Comparison of ENCODE assay signal across 25 cellular contexts in the genomic region with DNA sequence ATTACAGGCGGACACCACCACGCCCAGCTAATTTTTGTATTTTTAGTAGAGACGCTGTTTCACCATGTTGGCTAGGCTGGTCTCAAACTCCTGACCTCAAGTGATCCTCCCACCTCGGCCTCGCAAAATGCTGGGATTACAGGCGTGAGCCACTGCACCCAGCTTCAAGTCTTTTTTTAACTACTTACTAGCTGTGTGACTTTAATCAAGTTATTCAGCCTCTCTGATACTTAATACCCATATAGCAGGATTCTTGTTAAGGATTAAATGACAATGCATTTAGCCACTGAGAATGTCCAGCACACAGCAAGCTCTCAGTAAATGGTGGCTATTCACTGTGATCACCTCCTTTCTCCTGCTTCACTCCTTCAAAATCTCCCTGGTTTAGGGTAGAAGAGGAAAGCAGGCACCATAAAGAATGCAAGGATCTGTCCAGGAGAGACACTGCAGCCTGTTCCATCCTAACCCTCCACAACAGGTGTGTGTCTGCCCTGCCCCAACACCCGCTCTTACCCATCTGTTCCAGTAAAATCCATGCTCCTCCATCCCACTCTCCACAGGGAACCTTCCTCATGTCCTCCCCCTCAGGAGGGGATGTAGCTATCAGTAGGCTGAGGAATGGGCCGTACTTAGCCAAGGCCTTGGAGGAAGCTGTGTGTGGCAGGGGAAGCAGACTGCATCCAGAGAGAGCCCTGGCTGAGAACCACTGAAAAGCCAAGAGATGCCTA.
DNase-seq lines count a peak whose midpoint lies in the region; ATAC-seq, FAIRE-seq and TF ChIP-seq lines count a peak whose summit lies in the region.
"Had no signal": no experiment of that assay in that cellular context is flagged by ENCODE, and none has a peak within 500 bp of the region (broad histone marks: within the 10 kb centered on the region; RNA-seq: fewer than 3 reads in every experiment).

No MANE protein-coding gene starts in this region.

- no peak for DNase-seq in SK-N-SH
- no peak for DNase-seq in central memory CD8-positive, alpha-beta T cell (ENCODE audit: low spot score in 2 of 2)
- DNase-seq in mesothelial cell of epicardium (ENCODE audit: low spot score in 2 of 2, unreplicated experiment in 2 of 2), result no peak
- DNase-seq in type B pancreatic cell (ENCODE audit: extremely low spot score, unreplicated experiment), result no peak
- DNase-seq in EL, result no peak
- no peak for DNase-seq in BE2C
- DNase-seq in D721Med (ENCODE audit: insufficient read length, low spot score), result no peak
- DNase-seq: activated CD4-positive, CD25-positive, alpha-beta regulatory T cell; activated CD8-positive, alpha-beta T cell treated with anti-CD3 and anti-CD28 coated beads for 36 hours; activated naive CD4-positive, alpha-beta T cell treated with anti-CD3 and anti-CD28 coated beads for 36 hours; activated T-cell treated with anti-CD3 and anti-CD28 coated beads, Interleukin-2, amount 50 U/mL, for 1 hour; DMS153; KG1; left ventricle myocardium inferior; NCI-H2081; NCI-H510A treated with DMSO at 0.1 percent for 48 hours; stimulated activated CD4-positive, alpha-beta T cell treated with anti-CD3 and anti-CD28 coated beads, Interleukin-2, amount 100 ng/mL, for 24 hours; stimulated activated naive CD8-positive, alpha-beta T cell treated with anti-CD3 and anti-CD28 coated beads, Interleukin-15, Interleukin-2, amounts not matched to agents 100 U/mL and 50 U/mL, for 24 hours; T-helper 2 cell had no signal

- no peak overlapping the region for H3K4me3 ChIP-seq in SK-N-SH (ENCODE audit: low read depth in 2 of 2, low read length in 1 of 2)
- H3K4me3 ChIP-seq in BE2C (ENCODE audit: low read depth, low read length), result no peak overlapping the region
- H3K4me3 ChIP-seq: left ventricle myocardium inferior, ovary had no signal

- no peaks in the 10 kb centered on the region for H3K27me3 Mint-ChIP-seq in central memory CD8-positive, alpha-beta T cell
- H3K27me3 Mint-ChIP-seq in mesothelial cell of epicardium (ENCODE audit: low read depth) (no peaks in the 10 kb centered on the region), type B pancreatic cell (no peaks in the 10 kb centered on the region)
- H3K27me3 Mint-ChIP-seq: activated CD8-positive, alpha-beta T cell treated with anti-CD3 and anti-CD28 coated beads for 36 hours had no signal

- 96% methylated on average over 8 of the region's 8 CpGs for WGBS in SK-N-SH (ENCODE audit: low lambda C conversion rate)

- peaks cover 84% of the 10 kb centered on the region; the same call in 1 of the 2 replicates for H3K79me2 ChIP-seq in SK-N-SH (ENCODE audit: insufficient read depth)

- no peak overlapping the region for H3K27ac ChIP-seq in SK-N-SH (ENCODE audit: low read depth in 2 of 2, low read length in 1 of 2)
- H3K27ac ChIP-seq: HL-60, ovary had no signal

- POLR2A ChIA-PET in SK-N-SH (lab: Yijun Ruan, JAX), result no interaction called here

- no peak for FAIRE-seq in D721Med (lab: Jason Lieb, UNC)
- FAIRE-seq: GM12892 had no signal

- H3K4me1 ChIP-seq in SK-N-SH (ENCODE audit: control insufficient read depth in 1 of 2, insufficient read depth in 2 of 2, low read depth in 1 of 2, low read length in 1 of 2) (peaks cover 0 to 15% of the 10 kb centered on the region in 2 experiments; a peak in 1 of 4 replicates), BE2C (no peaks in the 10 kb centered on the region; the same call in 1 of the 2 replicates)

- peaks cover 47% of the 10 kb centered on the region; the same call in 1 of the 2 replicates for H4K20me1 ChIP-seq in SK-N-SH (ENCODE audit: insufficient read depth)

- CTCF ChIA-PET in SK-N-SH (lab: Yijun Ruan, JAX), result interaction anchor here (1.4 to 1.6 kb wide), 2 partner anchors 11 to 45 kb away, joined by 4 read pairs; no protein-coding TSS in a partner anchor

- H3K9me2 ChIP-seq in SK-N-SH, result no peaks in the 10 kb centered on the region

- no peaks in the 10 kb centered on the region for H3K36me3 Mint-ChIP-seq in central memory CD8-positive, alpha-beta T cell (ENCODE audit: insufficient read depth)
- H3K36me3 Mint-ChIP-seq in mesothelial cell of epicardium (no peaks in the 10 kb centered on the region), type B pancreatic cell (peaks cover 12% of the 10 kb centered on the region)

- H3K4me1 Mint-ChIP-seq in central memory CD8-positive, alpha-beta T cell, result peaks cover 33% of the 10 kb centered on the region
- H3K4me1 Mint-ChIP-seq in mesothelial cell of epicardium (peaks cover 29% of the 10 kb centered on the region), type B pancreatic cell (ENCODE audit: unreplicated experiment) (peaks cover 44% of the 10 kb centered on the region)

- TF ChIP-seq EP300 in SK-N-SH (IDR thresholded peaks at IDR 0.05; ENCODE audit: borderline replicate concordance in 1 of 2, low read depth in 1 of 2, low read length in 1 of 2), result no peak

- no peak overlapping the region for H3K4me2 ChIP-seq in SK-N-SH

- no peak overlapping the region for H2AFZ ChIP-seq in SK-N-SH (ENCODE audit: low read depth)

- H3K36me3 ChIP-seq in SK-N-SH (replicated peaks in 1 of 2; ENCODE audit: control insufficient read depth in 1 of 2, insufficient read depth in 2 of 2, low read length in 1 of 2), result no peaks in the 10 kb centered on the region
- H3K36me3 ChIP-seq in BE2C, result no peaks in the 10 kb centered on the region
- H3K36me3 ChIP-seq: left ventricle myocardium inferior, ovary had no signal

- no peaks in the 10 kb centered on the region for H3F3A ChIP-seq in SK-N-SH (replicated peaks; ENCODE audit: insufficient read depth)

- H3K4me3 Mint-ChIP-seq in central memory CD8-positive, alpha-beta T cell, result no peak overlapping the region
- H3K4me3 Mint-ChIP-seq in mesothelial cell of epicardium, result no peak overlapping the region
- H3K4me3 Mint-ChIP-seq in type B pancreatic cell, result no peak overlapping the region
- H3K4me3 Mint-ChIP-seq: activated CD8-positive, alpha-beta T cell treated with anti-CD3 and anti-CD28 coated beads for 36 hours; activated naive CD4-positive, alpha-beta T cell treated with anti-CD3 and anti-CD28 coated beads for 36 hours had no signal

- ATAC-seq in SK-N-SH treated with all-trans-retinoic acid at 6 μM for 48 hours, result 0 out of 3 replicates have a peak, but pooled peaks have one; percentile 10
- no peak for ATAC-seq in central memory CD8-positive, alpha-beta T cell (replicated peaks; ENCODE audit: extremely low read depth, poor library complexity, severe bottlenecking)
- ATAC-seq: activated CD8-positive, alpha-beta T cell treated with anti-CD3 and anti-CD28 coated beads for 36 hours; HCT116; Right ventricle myocardium inferior; stimulated activated naive CD8-positive, alpha-beta T cell treated with anti-CD3 and anti-CD28 coated beads, Interleukin-15, Interleukin-2, amounts not matched to agents 100 U/mL and 50 U/mL, for 24 hours had no signal

- no peak for TF ChIP-seq CTCF in SK-N-SH (IDR thresholded peaks at IDR 0.05)
- TF ChIP-seq CTCF in mesothelial cell of epicardium (IDR thresholded peaks at IDR 0.05; ENCODE audit: unreplicated experiment), result no peak
- TF ChIP-seq CTCF in type B pancreatic cell (conservative IDR thresholded peaks at IDR 0.05), result no peak
- no peak for TF ChIP-seq CTCF in BE2C (IDR thresholded peaks at IDR 0.05; ENCODE audit: low read depth, low read length)
- no peak for TF ChIP-seq CTCF in D721Med (IDR thresholded peaks at IDR 0.05; ENCODE audit: insufficient read depth, missing control alignments)

- no peak for TF ChIP-seq RAD21 in SK-N-SH (IDR thresholded peaks at IDR 0.05; ENCODE audit: low read length)

- no peak overlapping the region for H3K9ac ChIP-seq in SK-N-SH

- H3K9me3 ChIP-seq in SK-N-SH (no peaks in the 10 kb centered on the region), BE2C (no peaks in the 10 kb centered on the region; the same call in 1 of the 2 replicates)
- H3K9me3 ChIP-seq: left ventricle myocardium inferior, ovary had no signal

- H3K27ac Mint-ChIP-seq in central memory CD8-positive, alpha-beta T cell (ENCODE audit: low read depth), result peak overlapping the region; percentile 8
- peak overlapping the region; percentile 33 for H3K27ac Mint-ChIP-seq in mesothelial cell of epicardium
- H3K27ac Mint-ChIP-seq in type B pancreatic cell, result peak overlapping the region; percentile 53
- H3K27ac Mint-ChIP-seq: activated CD8-positive, alpha-beta T cell treated with anti-CD3 and anti-CD28 coated beads for 36 hours; activated naive CD4-positive, alpha-beta T cell treated with anti-CD3 and anti-CD28 coated beads for 36 hours had no signal

- H3K9me3 Mint-ChIP-seq in central memory CD8-positive, alpha-beta T cell, result no peaks in the 10 kb centered on the region
- H3K9me3 Mint-ChIP-seq in mesothelial cell of epicardium (no peaks in the 10 kb centered on the region), type B pancreatic cell (no peaks in the 10 kb centered on the region)
- H3K9me3 Mint-ChIP-seq: activated CD8-positive, alpha-beta T cell treated with anti-CD3 and anti-CD28 coated beads for 36 hours; activated naive CD4-positive, alpha-beta T cell treated with anti-CD3 and anti-CD28 coated beads for 36 hours had no signal

- H3K27me3 ChIP-seq in SK-N-SH (ENCODE audit: insufficient read depth) (no peaks in the 10 kb centered on the region), BE2C (no peaks in the 10 kb centered on the region)
- H3K27me3 ChIP-seq: ovary had no signal

TF ChIP-seq in SK-N-SH treated with all-trans-retinoic acid at 6 μM for 48 hours, 23 proteins besides CTCF, POLR2A, EP300 and RAD21 (continues in another document):
- TF ChIP-seq, protein P1, sequence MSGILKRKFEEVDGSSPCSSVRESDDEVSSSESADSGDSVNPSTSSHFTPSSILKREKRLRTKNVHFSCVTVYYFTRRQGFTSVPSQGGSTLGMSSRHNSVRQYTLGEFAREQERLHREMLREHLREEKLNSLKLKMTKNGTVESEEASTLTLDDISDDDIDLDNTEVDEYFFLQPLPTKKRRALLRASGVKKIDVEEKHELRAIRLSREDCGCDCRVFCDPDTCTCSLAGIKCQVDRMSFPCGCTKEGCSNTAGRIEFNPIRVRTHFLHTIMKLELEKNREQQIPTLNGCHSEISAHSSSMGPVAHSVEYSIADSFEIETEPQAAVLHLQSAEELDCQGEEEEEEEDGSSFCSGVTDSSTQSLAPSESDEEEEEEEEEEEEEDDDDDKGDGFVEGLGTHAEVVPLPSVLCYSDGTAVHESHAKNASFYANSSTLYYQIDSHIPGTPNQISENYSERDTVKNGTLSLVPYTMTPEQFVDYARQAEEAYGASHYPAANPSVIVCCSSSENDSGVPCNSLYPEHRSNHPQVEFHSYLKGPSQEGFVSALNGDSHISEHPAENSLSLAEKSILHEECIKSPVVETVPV (CRISPR knock-in tag; IDR thresholded peaks at IDR 0.05), result no peak

TF ChIP-seq in SK-N-SH, 30 proteins besides CTCF, POLR2A, EP300 and RAD21 (continues in another document):
- TF ChIP-seq, protein P2, sequence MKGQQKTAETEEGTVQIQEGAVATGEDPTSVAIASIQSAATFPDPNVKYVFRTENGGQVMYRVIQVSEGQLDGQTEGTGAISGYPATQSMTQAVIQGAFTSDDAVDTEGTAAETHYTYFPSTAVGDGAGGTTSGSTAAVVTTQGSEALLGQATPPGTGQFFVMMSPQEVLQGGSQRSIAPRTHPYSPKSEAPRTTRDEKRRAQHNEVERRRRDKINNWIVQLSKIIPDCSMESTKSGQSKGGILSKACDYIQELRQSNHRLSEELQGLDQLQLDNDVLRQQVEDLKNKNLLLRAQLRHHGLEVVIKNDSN (IDR thresholded peaks at IDR 0.05; ENCODE audit: borderline replicate concordance, low read depth), result no peak
